18 cellular contexts compared by ENCODE assay signal in the genomic region with DNA sequence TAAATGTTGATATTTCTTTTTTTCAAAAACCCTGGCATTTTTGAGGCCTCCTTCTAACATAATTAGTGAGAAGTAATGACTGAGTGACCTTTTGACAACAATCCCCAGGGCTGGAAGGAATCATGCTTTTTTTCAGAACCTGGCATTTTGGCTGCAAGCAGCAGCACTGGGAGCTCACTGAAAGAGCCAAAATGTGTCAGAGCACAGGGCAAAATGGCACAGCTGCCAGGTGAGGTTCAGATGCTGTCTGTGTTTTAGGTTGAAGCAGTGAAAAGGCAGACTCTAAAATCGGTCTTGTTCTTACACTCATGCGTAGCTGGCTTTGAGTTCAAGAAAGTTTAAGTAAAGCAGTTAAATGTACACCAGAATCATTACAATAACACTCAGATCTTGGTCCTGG.
"Had no signal": no experiment of that assay in that cellular context is flagged by ENCODE, and none has a peak within 500 bp of the region (broad histone marks: within the 10 kb centered on the region; RNA-seq: fewer than 3 reads in every experiment).

No MANE protein-coding gene starts in this region.

- H3K27ac ChIP-seq: coronary artery, heart left ventricle, neural progenitor cell, ovary had no signal

- H2AFZ ChIP-seq: neural progenitor cell had no signal

- H3K9ac ChIP-seq: neural progenitor cell had no signal

- H3K27me3 ChIP-seq: heart left ventricle, neural progenitor cell, ovary had no signal

- H3K36me3 ChIP-seq: heart left ventricle, neural progenitor cell, ovary had no signal

- DNase-seq: effector CD4-positive, alpha-beta T cell; endodermal cell; erythroblast; foreskin melanocyte; heart left ventricle; hippocampal formation; mucosa of descending colon; nucleus accumbens; ovary; right cardiac atrium; stimulated activated CD4-positive, alpha-beta T cell treated with anti-CD3 and anti-CD28 coated beads, Interleukin-2, amount 100 ng/mL, for 48 hours; stimulated activated naive CD4-positive, alpha-beta T cell treated with Interleukin-2 at 50 U/mL for 16 hours; trophoblast cell had no signal

- H3K4me2 ChIP-seq: neural progenitor cell, smooth muscle cell had no signal

- H3K4me3 ChIP-seq: coronary artery, heart left ventricle, mucosa of descending colon, neural progenitor cell, ovary, smooth muscle cell had no signal

- H3K4me1 ChIP-seq: heart left ventricle, neural progenitor cell had no signal

- ATAC-seq: heart left ventricle; mucosa of descending colon; natural killer cell treated with Interleukin-12 subunit alpha and Interleukin-12 subunit beta and Interleukin-15 and Interleukin-18, amount 100 ng/mL, for 72 hours; right cardiac atrium had no signal

- FAIRE-seq: endothelial cell of umbilical vein had no signal

- H3K9me3 ChIP-seq: heart left ventricle, mucosa of descending colon, ovary had no signal
